In genomic region chr1:215807218-215807617, GRCh38 we compare ENCODE assay signal across 28 cellular contexts.
"Had no signal": no experiment of that assay in that cellular context is flagged by ENCODE, and none has a peak within 500 bp of the region (broad histone marks: within the 10 kb centered on the region; RNA-seq: fewer than 3 reads in every experiment).

No MANE protein-coding gene starts in this region.

- H2AFZ ChIP-seq: neural progenitor cell, parathyroid adenoma had no signal

- ATAC-seq: natural killer cell; psoas muscle; right cardiac atrium; sciatic nerve; stimulated activated memory B cell treated with anti-CD40 and anti-IgM and Interleukin-4, amounts not matched to agents 10 μg/mL and 1 μg/mL and 100 μg/mL, for 72 hours; stimulated activated naive CD8-positive, alpha-beta T cell treated with anti-CD3 and anti-CD28 coated beads, Interleukin-15, amount 100 ng/mL, for 72 hours; stimulated activated naive CD8-positive, alpha-beta T cell treated with anti-CD3 and anti-CD28 coated beads, Interleukin-15, Interleukin-2, amounts not matched to agents 100 U/mL and 50 U/mL, for 24 hours; upper lobe of right lung had no signal

- H3K9me3 ChIP-seq: ovary, psoas muscle, testis, upper lobe of right lung, uterus had no signal

- H3K79me2 ChIP-seq: parathyroid adenoma had no signal

- H3K27me3 ChIP-seq: neural progenitor cell, ovary, spleen, suprapubic skin, testis, tibial artery, transverse colon, upper lobe of right lung, uterus had no signal

- H3K36me3 ChIP-seq: neural progenitor cell, ovary, spleen, suprapubic skin, tibial artery, transverse colon, upper lobe of right lung, uterus had no signal

- DNase-seq: natural killer cell; occipital lobe; ovary; posterior cingulate gyrus; psoas muscle; right cardiac atrium; spleen; stimulated activated CD4-positive, alpha-beta T cell treated with anti-CD3 and anti-CD28 coated beads, Interleukin-12 subunit alpha, Interleukin-12 subunit beta, amount 100 ng/mL, for 4 hours; stimulated activated CD4-positive, alpha-beta T cell treated with anti-CD3 and anti-CD28 coated beads, Interleukin-1b, Interleukin-23, amount 100 ng/mL, for 48 hours; stimulated activated CD4-positive, alpha-beta T cell treated with anti-CD3 and anti-CD28 coated beads, Interleukin-4, amount 100 ng/mL, for 1 hour; stimulated activated CD4-positive, alpha-beta T cell treated with anti-CD3 and anti-CD28 coated beads, Interleukin-4, amount 100 ng/mL, for 4 hours; stimulated activated CD8-positive, alpha-beta memory T cell treated with anti-CD3 and anti-CD28 coated beads, Interleukin-4, amount 100 ng/mL, for 48 hours; stimulated activated naive CD4-positive, alpha-beta T cell; stimulated activated naive CD8-positive, alpha-beta T cell treated with anti-CD3 and anti-CD28 coated beads, Interleukin-15, amount 100 ng/mL, for 72 hours; stimulated activated naive CD8-positive, alpha-beta T cell treated with anti-CD3 and anti-CD28 coated beads, Interleukin-15, Interleukin-2, amounts not matched to agents 100 U/mL and 50 U/mL, for 24 hours; substantia nigra; testis; tibial artery; transverse colon; upper lobe of right lung; uterus had no signal

- H3K4me2 ChIP-seq: neural progenitor cell, smooth muscle cell had no signal

- H3K4me1 ChIP-seq: neural progenitor cell, parathyroid adenoma, psoas muscle, spleen, suprapubic skin, testis, tibial artery, transverse colon, upper lobe of right lung, uterus had no signal

- H3K4me3 ChIP-seq: neural progenitor cell, ovary, psoas muscle, skin epidermis, smooth muscle cell, spleen, suprapubic skin, testis, tibial artery, transverse colon, upper lobe of right lung, uterus had no signal

- H3K27ac ChIP-seq: neural progenitor cell, ovary, parathyroid adenoma, psoas muscle, skin epidermis, spleen, suprapubic skin, testis, tibial artery, transverse colon, upper lobe of right lung, uterus had no signal

- H3K9ac ChIP-seq: neural progenitor cell, parathyroid adenoma had no signal
